Comparison of ENCODE assay signal across 12 cellular contexts in the genomic region with DNA sequence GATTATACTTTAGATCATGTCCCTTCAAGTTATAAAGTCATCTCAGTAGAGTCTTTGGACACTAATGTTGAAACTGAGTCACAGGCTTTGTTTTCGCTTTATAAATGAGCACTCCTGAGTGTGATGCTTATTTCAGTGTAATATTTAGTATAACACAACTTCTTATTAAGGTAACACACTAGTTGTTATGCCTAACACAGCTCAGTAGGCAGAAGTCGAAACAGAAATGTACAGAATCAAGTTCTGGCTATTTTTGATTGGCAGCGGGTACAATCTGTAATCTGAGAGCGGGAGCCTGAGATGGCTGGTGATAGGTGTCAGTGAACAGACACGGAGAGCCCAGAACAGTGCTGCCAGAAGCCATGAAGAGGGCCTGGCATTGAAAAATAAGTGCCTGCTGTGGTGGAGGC. TPM values are rescaled to one million over a fixed set of nuclear protein-coding genes. Genes with fewer than 3 reads are reported as not detected.
A peak's percentile ranks its signal among the peaks of the same experiment; 100 is the strongest.
DNase-seq lines count a peak whose midpoint lies in the region; ATAC-seq and TF ChIP-seq lines count a peak whose summit lies in the region.
"Had no signal": no experiment of that assay in that cellular context is flagged by ENCODE, and none has a peak within 500 bp of the region (broad histone marks: within the 10 kb centered on the region; RNA-seq: fewer than 3 reads in every experiment).

No MANE protein-coding gene starts in this region.

- intact Hi-C loops in Caco-2 (cut with micrococcal nuclease; ENCODE audit: unreplicated experiment): no loop called here
- intact Hi-C loops in MCF 10A (cut with micrococcal nuclease): no loop called here

- H3K27ac Mint-ChIP-seq in Caco-2 (ENCODE audit: unreplicated experiment): peak overlapping the region; percentile 35
- H3K27ac Mint-ChIP-seq in T-helper 17 cell: peak overlapping the region; percentile 95
- H3K27ac Mint-ChIP-seq in immature natural killer cell: peak overlapping the region in 2 of 6 donors; percentile 36 to 83
- no peak overlapping the region for H3K27ac Mint-ChIP-seq in MCF 10A (ENCODE audit: low read depth, unreplicated experiment)

- POLR2A ChIA-PET in Caco-2 (lab: Charles Lee): no interaction called here
- POLR2A ChIA-PET in MCF 10A (lab: Yijun Ruan, JAX): interaction anchor here (1.7 kb wide), 1 partner anchor 9 kb away, joined by 3 read pairs; no protein-coding TSS in a partner anchor

- H3K4me1 ChIP-seq in Caco-2: peaks cover 29% of the 10 kb centered on the region

- BruUV-seq in Caco-2 (replicated peaks; lab: Mats Ljungman, UMichigan): no TSS peak
- no TSS peak for BruUV-seq in MCF 10A (replicated peaks; lab: Mats Ljungman, UMichigan)

- DNase-seq in Caco-2 (no peak), T-helper 17 cell (no peak), immature natural killer cell (no peak), MCF 10A (ENCODE audit: unreplicated experiment) (no peak)
- DNase-seq: anterior cingulate cortex, cortex of kidney, OCI-M1 had no signal

- H3K27me3 ChIP-seq in Caco-2 (replicated peaks; ENCODE audit: control insufficient read depth, insufficient read depth, low read length): no peaks in the 10 kb centered on the region
- H3K27me3 ChIP-seq: esophagus muscularis mucosa, hepatocyte had no signal

- no peak overlapping the region for H3K4me3 ChIP-seq in Caco-2 (ENCODE audit: low read depth, low read length)
- H3K4me3 ChIP-seq: esophagus muscularis mucosa, hepatocyte had no signal

- H3K4me3 Mint-ChIP-seq in Caco-2 (ENCODE audit: unreplicated experiment): no peak overlapping the region
- H3K4me3 Mint-ChIP-seq in T-helper 17 cell: peak overlapping the region; percentile 91
- peak overlapping the region in 3 of 5 donors; percentile 30 to 66 (median 55) for H3K4me3 Mint-ChIP-seq in immature natural killer cell
- no peak overlapping the region for H3K4me3 Mint-ChIP-seq in MCF 10A (ENCODE audit: unreplicated experiment)

- CTCF ChIA-PET in Caco-2 (lab: Charles Lee): no interaction called here
- CTCF ChIA-PET in MCF 10A (lab: Yijun Ruan, JAX): interaction anchor here (0.6 to 0.9 kb wide), 3 partner anchors 12 to 51 kb away, joined by 3 to 4 read pairs (median 3); no protein-coding TSS in a partner anchor

- no peak for TF ChIP-seq CTCF in Caco-2 (IDR thresholded peaks at IDR 0.05; ENCODE audit: insufficient read depth in 1 of 2, low read depth in 1 of 2, low read length in 1 of 2, severe bottlenecking in 1 of 2, unreplicated experiment in 1 of 2)
- no peak for TF ChIP-seq CTCF in MCF 10A (IDR thresholded peaks at IDR 0.05; ENCODE audit: unreplicated experiment)

- H3K9me3 Mint-ChIP-seq in Caco-2 (ENCODE audit: unreplicated experiment) (no peaks in the 10 kb centered on the region), immature natural killer cell (no peaks in the 10 kb centered on the region), MCF 10A (ENCODE audit: unreplicated experiment) (no peaks in the 10 kb centered on the region)

- peak; percentile 58 for ATAC-seq in GM19035 (IDR thresholded peaks at IDR 0.05; ENCODE audit: unreplicated experiment)
- ATAC-seq in T-helper 17 cell: peak; percentile 45
- no peak for ATAC-seq in GM18909 (IDR thresholded peaks at IDR 0.05; ENCODE audit: poor library complexity, unreplicated experiment)
- no peak for ATAC-seq in GM19328 (IDR thresholded peaks at IDR 0.05; ENCODE audit: unreplicated experiment)

- H3K4me1 Mint-ChIP-seq in Caco-2 (ENCODE audit: low read depth, unreplicated experiment) (peaks cover 22% of the 10 kb centered on the region), T-helper 17 cell (peaks cover 78% of the 10 kb centered on the region), immature natural killer cell (peaks cover 93 to 97% of the 10 kb centered on the region in 2 donors), MCF 10A (ENCODE audit: insufficient read depth, unreplicated experiment) (peaks cover 20% of the 10 kb centered on the region)

- H3K36me3 ChIP-seq in Caco-2 (ENCODE audit: control insufficient read depth, insufficient read depth, low read length): no peaks in the 10 kb centered on the region
- H3K36me3 ChIP-seq: esophagus muscularis mucosa had no signal

- no peaks in the 10 kb centered on the region for H3K27me3 Mint-ChIP-seq in Caco-2 (ENCODE audit: insufficient read depth, unreplicated experiment)
- no peaks in the 10 kb centered on the region for H3K27me3 Mint-ChIP-seq in T-helper 17 cell
- H3K27me3 Mint-ChIP-seq in immature natural killer cell (ENCODE audit: low read depth in 3 of 3): peaks cover 0 to 4% (median 2%) of the 10 kb centered on the region in 3 donors
- H3K27me3 Mint-ChIP-seq in MCF 10A (ENCODE audit: insufficient read depth, unreplicated experiment): no peaks in the 10 kb centered on the region

- H3K36me3 Mint-ChIP-seq in Caco-2 (ENCODE audit: insufficient read depth, unreplicated experiment) (no peaks in the 10 kb centered on the region), T-helper 17 cell (ENCODE audit: low read depth) (peaks cover 3% of the 10 kb centered on the region), immature natural killer cell (no peaks in the 10 kb centered on the region), MCF 10A (ENCODE audit: insufficient read depth, unreplicated experiment) (no peaks in the 10 kb centered on the region)

- H3K9me3 ChIP-seq in Caco-2 (no peaks in the 10 kb centered on the region), T-helper 17 cell (ENCODE audit: control insufficient read depth, low read length, poor library complexity, severe bottlenecking) (no peaks in the 10 kb centered on the region)
- H3K9me3 ChIP-seq: esophagus muscularis mucosa had no signal

RNA-seq across cellular contexts. Expression of a gene that starts 11.4 kb away (rescaled TPM):
- 4.9 and 5.2 TPM in 2 replicates for total RNA-seq in Caco-2 (2022)
- 100 to 1,000 TPM; 172 to 197 TPM for total RNA-seq in T-helper 17 cell
- polyA plus RNA-seq in immature natural killer cell: 1 to 10 TPM; 3.2 to 4.9 (median 3.8) TPM
- 11.1 and 11.5 TPM in 2 replicates for total RNA-seq in MCF 10A (2022)

Comparison
In these comparisons a context has a peak if more than half of its experiments do, and no peak if none do; other contexts are left out.
1. H3K4me3 Mint-ChIP-seq: peak in T-helper 17 cell (single experiment) and immature natural killer cell (3 of 5); none in Caco-2 (single experiment) and MCF 10A (single experiment).
2. ATAC-seq: peak in GM19035 (single experiment) and T-helper 17 cell (single experiment); none in GM18909 (single experiment) and GM19328 (single experiment).
3. RNA of a gene that starts 11.4 kb away (total RNA-seq): 172 to 197 TPM in T-helper 17 cell; 11.1 to 11.5 TPM in MCF 10A and 4.9 to 5.2 TPM in Caco-2; every median in the first group is over 10 times any median in the second.